ENCODE assay signal across 8 cellular contexts in genomic region chr19:6460099-6460884, GRCh38. TPM values are rescaled to one million over a fixed set of nuclear protein-coding genes. Genes with fewer than 3 reads are reported as not detected.
A peak's percentile ranks its signal among the peaks of the same experiment; 100 is the strongest.
DNase-seq lines count a peak whose midpoint lies in the region; ATAC-seq and TF ChIP-seq lines count a peak whose summit lies in the region.

No MANE protein-coding gene starts in this region.

- peak in 1 of 3 donors; percentile 47 for TF ChIP-seq CTCF in omental fat pad (IDR thresholded peaks at IDR 0.05)
- TF ChIP-seq CTCF in thoracic aorta (IDR thresholded peaks at IDR 0.05), result peak; percentile 67

- peaks cover 0 to 15% of the 10 kb centered on the region in 2 donors for H3K4me1 ChIP-seq in thoracic aorta (ENCODE audit: control insufficient read depth in 1 of 2, low read depth in 2 of 2)

- H3K9me3 ChIP-seq in thoracic aorta, result no peaks in the 10 kb centered on the region

- in situ Hi-C loops in SK-MEL-5 (cut with HindIII; ENCODE audit: low pct_unique_long_range_greater_than_20kb, low sequenced_read_pairs), result no loop called here

- peak; percentile 91 for ATAC-seq in omental fat pad (ENCODE audit: low FRiP score)
- peak; percentile 84 for ATAC-seq in thoracic aorta (ENCODE audit: insufficient number of reproducible peaks, low FRiP score, low read depth)

- peak; percentile 93 for DNase-seq in GM04504 (ENCODE audit: low read depth)
- DNase-seq in HEK293T (ENCODE audit: extremely low spot score), result peak; percentile 95
- DNase-seq in MV-4-11 (lab: John Stamatoyannopoulos, UW), result peak; percentile 99
- DNase-seq in SK-MEL-5 (ENCODE audit: low read depth, low spot score), result peak; percentile 92
- peak; percentile 98 for DNase-seq in activated naive CD4-positive, alpha-beta T cell treated with anti-CD3 and anti-CD28 coated beads, Interleukin-2, amount 50 U/mL, for 16 hours
- DNase-seq in glomerular visceral epithelial cell (ENCODE audit: extremely low spot score), result peak; percentile 98
- DNase-seq in omental fat pad (ENCODE audit: low spot score), result peak; percentile 77
- DNase-seq in thoracic aorta (ENCODE audit: low spot score), result peak; percentile 89

- no peaks in the 10 kb centered on the region for H3K27me3 ChIP-seq in thoracic aorta (replicated peaks; ENCODE audit: insufficient read depth)

- POLR2A ChIA-PET in HEK293T (lab: Yijun Ruan, JAX), result interaction anchor here (0.8 to 2.4 kb wide), 6 partner anchors 10 to 276 kb away, joined by 3 to 10 read pairs (median 4); partner anchors contain the start of genes ALKBH7 and KHSRP

- H3K4me3 ChIP-seq in thoracic aorta, result peak overlapping the region; percentile 97

- H3K36me3 ChIP-seq in thoracic aorta, result peaks cover 3% of the 10 kb centered on the region

- CTCF ChIA-PET in HEK293T (lab: Yijun Ruan, JAX), result no interaction called here

- peak overlapping the region; percentile 53 to 71 for H3K27ac ChIP-seq in thoracic aorta

TF ChIP-seq in HEK293T, 16 proteins besides CTCF, POLR2A, EP300 and RAD21:
- TF ChIP-seq L3MBTL2 (conservative IDR thresholded peaks at IDR 0.05) (peak; percentile 50; the same call in 1 of the 2 replicates), PKNOX1 (IDR thresholded peaks at IDR 0.05) (peak; percentile 66; the same call in 1 of the 2 replicates), HDGF (IDR thresholded peaks at IDR 0.05; ENCODE audit: borderline replicate concordance) (no peak), FOXM1 (IDR thresholded peaks at IDR 0.05; ENCODE audit: borderline replicate concordance) (peak; percentile 35; the same call in 1 of the 2 replicates)

RNA-seq across cellular contexts. Expression of gene SLC25A23, which starts 0.7 kb away (rescaled TPM):
- 48.3 and 49.6 TPM in 2 replicates for total RNA-seq in SK-MEL-5 (2014; rRNA removed; shearing (Covaris generic))
- polyA plus RNA-seq in SK-MEL-5 (2015; cell fraction: cytosol; rRNA removed), result 73.0 and 80.1 TPM in 2 replicates
- polyA plus RNA-seq in SK-MEL-5 (2015; cell fraction: nucleus; rRNA removed), result 25.2 and 28.1 TPM in 2 replicates
- total RNA-seq in omental fat pad, result 10 to 100 TPM; 24.6 to 28.7 (median 26.3) TPM
- total RNA-seq in thoracic aorta, result 10 to 100 TPM; 89.6 to 97.1 TPM

RNA-seq across cellular contexts. Expression of gene CRB3, which starts 3.8 kb away (rescaled TPM):
- total RNA-seq in SK-MEL-5 (2014; rRNA removed; shearing (Covaris generic)), result 0.24 and 0.58 TPM in 2 replicates
- 0.57 TPM in 1 of 2 replicates, not detected in the other for polyA plus RNA-seq in SK-MEL-5 (2015; cell fraction: cytosol; rRNA removed)
- polyA plus RNA-seq in SK-MEL-5 (2015; cell fraction: nucleus; rRNA removed), result not detected in 2 replicates
- total RNA-seq in omental fat pad, result 1 to 10 TPM in 2 of 4 donors, under 1 TPM in 1, not detected in 1; 0.82 to 6.2 (median 1.1) TPM
- 1 to 10 TPM in 1 of 2 donors, under 1 TPM in 1; 0.54 to 2.1 TPM for total RNA-seq in thoracic aorta

RNA-seq across cellular contexts. Expression of gene DENND1C, which starts 21.3 kb away (rescaled TPM):
- total RNA-seq in SK-MEL-5 (2014; rRNA removed; shearing (Covaris generic)), result not detected in 2 replicates
- polyA plus RNA-seq in SK-MEL-5 (2015; cell fraction: cytosol; rRNA removed), result 0.06 TPM in 1 of 2 replicates, not detected in the other
- polyA plus RNA-seq in SK-MEL-5 (2015; cell fraction: nucleus; rRNA removed), result 0.07 TPM in 1 of 2 replicates, not detected in the other
- total RNA-seq in omental fat pad (1 to 10 TPM; 1.0 to 7.6 (median 4.6) TPM), thoracic aorta (1 to 10 TPM; 2.7 to 3.9 TPM)

RNA-seq across cellular contexts. Expression of gene SLC25A41, which starts 26.7 kb away (rescaled TPM):
- 0.13 TPM in 1 of 2 replicates, not detected in the other for total RNA-seq in SK-MEL-5 (2014; rRNA removed; shearing (Covaris generic))
- 0.08 TPM in 1 of 2 replicates, not detected in the other for polyA plus RNA-seq in SK-MEL-5 (2015; cell fraction: cytosol; rRNA removed)
- polyA plus RNA-seq in SK-MEL-5 (2015; cell fraction: nucleus; rRNA removed), result 0.76 and 0.85 TPM in 2 replicates
- total RNA-seq in omental fat pad (not detected), thoracic aorta (under 1 TPM in 1 of 2 donors, not detected in 1; 0.71 TPM)

RNA-seq across cellular contexts. Expression of gene KHSRP, which starts 35.7 kb away (rescaled TPM):
- total RNA-seq in SK-MEL-5 (2014; rRNA removed; shearing (Covaris generic)), result 73.9 and 80.0 TPM in 2 replicates
- polyA plus RNA-seq in SK-MEL-5 (2015; cell fraction: cytosol; rRNA removed), result 378 and 511 TPM in 2 replicates
- 179 and 246 TPM in 2 replicates for polyA plus RNA-seq in SK-MEL-5 (2015; cell fraction: nucleus; rRNA removed)
- 100 to 1,000 TPM in 1 of 4 donors, 10 to 100 TPM in 3; 67.4 to 125 (median 78.3) TPM for total RNA-seq in omental fat pad
- total RNA-seq in thoracic aorta, result 100 to 1,000 TPM in 1 of 2 donors, 10 to 100 TPM in 1; 98.4 to 111 TPM

Comparison
In these comparisons a context has a peak if more than half of its experiments do, and no peak if none do; other contexts are left out.
1. Peak in every context shown above with its lines: DNase-seq, ATAC-seq, H3K4me3 ChIP-seq and H3K27ac ChIP-seq.